Comparison of ENCODE assay signal across 1 cellular context in the genomic region with DNA sequence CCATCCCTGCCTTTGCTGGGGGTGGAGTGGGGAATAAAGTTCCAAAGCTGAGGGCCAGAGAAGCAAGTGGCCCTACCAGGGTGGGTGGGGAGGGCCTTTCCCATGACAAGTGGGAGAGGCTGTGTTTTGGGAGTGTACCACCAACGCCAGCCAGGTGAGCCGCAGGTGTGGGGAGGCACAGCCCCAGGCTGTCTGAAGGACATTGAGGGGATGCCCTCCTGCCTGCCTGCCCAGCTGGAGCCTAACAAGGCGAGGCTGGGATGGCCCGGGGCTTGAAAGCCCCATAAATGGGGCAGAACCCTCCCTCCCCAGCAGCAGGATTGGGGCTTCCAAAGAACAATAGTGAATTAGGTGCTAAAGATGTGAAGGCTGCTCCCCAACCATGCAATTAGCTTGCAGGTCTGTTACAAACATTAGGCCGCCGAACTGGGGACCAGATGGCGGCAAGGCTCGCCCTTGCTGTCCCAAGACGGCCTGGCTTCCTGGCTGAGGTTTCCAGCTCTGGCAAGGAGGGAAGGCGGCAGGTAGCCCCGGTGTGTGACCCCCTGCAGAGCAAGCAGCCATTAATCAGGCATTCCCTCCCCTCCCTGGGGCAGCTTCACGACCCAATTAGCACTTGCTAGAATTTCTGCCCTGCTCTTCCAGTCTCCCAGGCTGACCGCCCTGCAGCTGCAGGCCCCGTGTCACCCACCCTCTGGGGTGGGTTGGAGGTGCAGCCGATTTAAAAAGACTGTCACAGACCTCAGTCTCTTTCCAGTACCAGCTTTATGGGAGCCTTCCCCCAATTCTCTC.
TF ChIP-seq lines count a peak whose summit lies in the region.

No MANE protein-coding gene starts in this region.

TF ChIP-seq in Ishikawa, 13 proteins besides CTCF, POLR2A, EP300 and RAD21 (continued from another document):
- TF ChIP-seq TCF12 (IDR thresholded peaks at IDR 0.05; ENCODE audit: low read depth) = peak; percentile 77; the same call in 1 of the 2 replicates
- TF ChIP-seq FOXM1 (IDR thresholded peaks at IDR 0.05; ENCODE audit: borderline replicate concordance, low read depth) = no peak
- peak; percentile 38; the same call in 1 of the 2 replicates for TF ChIP-seq NFIC (IDR thresholded peaks at IDR 0.05)
- TF ChIP-seq YY1 (IDR thresholded peaks at IDR 0.05; ENCODE audit: low read depth) = no peak
- TF ChIP-seq ZBTB7A (IDR thresholded peaks at IDR 0.05; ENCODE audit: low read depth) = no peak
- TF ChIP-seq, protein P1, sequence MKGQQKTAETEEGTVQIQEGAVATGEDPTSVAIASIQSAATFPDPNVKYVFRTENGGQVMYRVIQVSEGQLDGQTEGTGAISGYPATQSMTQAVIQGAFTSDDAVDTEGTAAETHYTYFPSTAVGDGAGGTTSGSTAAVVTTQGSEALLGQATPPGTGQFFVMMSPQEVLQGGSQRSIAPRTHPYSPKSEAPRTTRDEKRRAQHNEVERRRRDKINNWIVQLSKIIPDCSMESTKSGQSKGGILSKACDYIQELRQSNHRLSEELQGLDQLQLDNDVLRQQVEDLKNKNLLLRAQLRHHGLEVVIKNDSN (IDR thresholded peaks at IDR 0.05) = no peak
- no peak for TF ChIP-seq CREB1 (IDR thresholded peaks at IDR 0.05; ENCODE audit: low read depth)
